22 cellular contexts compared by ENCODE assay signal in the genomic region with DNA sequence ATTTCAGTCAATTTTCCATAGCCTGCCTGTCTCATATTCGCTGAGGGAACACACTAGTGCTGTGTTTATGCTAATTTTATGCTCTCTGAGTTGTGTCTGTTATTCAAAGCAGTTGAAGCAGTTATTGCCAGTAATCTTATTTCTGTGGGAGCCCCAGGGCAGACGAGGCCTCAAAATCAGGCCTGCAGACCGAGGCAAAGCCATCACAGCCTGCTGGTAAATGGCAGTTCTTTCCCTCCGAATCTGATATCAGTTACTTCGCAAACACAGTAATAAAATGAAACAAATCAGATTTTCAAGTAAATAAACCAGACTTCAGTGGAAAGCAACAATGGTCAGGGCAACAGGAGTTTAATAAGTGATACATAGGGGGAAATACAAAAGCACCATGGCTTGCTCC.
"Had no signal": no experiment of that assay in that cellular context is flagged by ENCODE, and none has a peak within 500 bp of the region (broad histone marks: within the 10 kb centered on the region; RNA-seq: fewer than 3 reads in every experiment).

No MANE protein-coding gene starts in this region.

- H3K36me3 Mint-ChIP-seq: naive B cell; stimulated activated naive B cell treated with anti-CD40 and anti-IgM and Interleukin-4, amounts not matched to agents 10 μg/mL and 1 μg/mL and 100 μg/mL, for 72 hours had no signal

- H3K9me3 ChIP-seq: mucosa of descending colon, ovary, psoas muscle, sigmoid colon, thoracic aorta had no signal

- H3K27me3 ChIP-seq: left lung, ovary, sigmoid colon, spleen, tibial nerve, upper lobe of left lung had no signal

- H3K36me3 ChIP-seq: left lung, ovary, sigmoid colon, spleen, thoracic aorta, tibial nerve, upper lobe of left lung had no signal

- ATAC-seq: left lung; mucosa of descending colon; natural killer cell treated with Interleukin-12 subunit alpha and Interleukin-12 subunit beta and Interleukin-15 and Interleukin-18, amount 100 ng/mL, for 72 hours; psoas muscle; right cardiac atrium; stimulated activated naive B cell treated with anti-CD40 and anti-IgM and Interleukin-4, amounts not matched to agents 10 μg/mL and 1 μg/mL and 100 μg/mL, for 72 hours had no signal

- H3K4me3 Mint-ChIP-seq: mesothelial cell of epicardium; naive B cell; natural killer cell treated with Interleukin-12 subunit alpha and Interleukin-12 subunit beta and Interleukin-15 and Interleukin-18, amount 100 ng/mL, for 72 hours; neural crest cell; stimulated activated naive B cell treated with anti-CD40 and anti-IgM and Interleukin-4, amounts not matched to agents 10 μg/mL and 1 μg/mL and 100 μg/mL, for 72 hours; stimulated activated naive CD8-positive, alpha-beta T cell treated with anti-CD3 and anti-CD28 coated beads, Interleukin-15, Interleukin-2, amounts not matched to agents 100 ng/mL and 50 ng/mL, for 24 hours had no signal

- H3K4me3 ChIP-seq: dorsolateral prefrontal cortex, left lung, mucosa of descending colon, ovary, psoas muscle, sigmoid colon, spleen, thoracic aorta, tibial nerve, upper lobe of left lung had no signal

- H3K27ac ChIP-seq: dorsolateral prefrontal cortex, left lung, ovary, psoas muscle, sigmoid colon, spleen, thoracic aorta, tibial nerve, upper lobe of left lung had no signal

- H3K27me3 Mint-ChIP-seq: naive B cell; natural killer cell treated with Interleukin-12 subunit alpha and Interleukin-12 subunit beta and Interleukin-15 and Interleukin-18, amount 100 ng/mL, for 72 hours; stimulated activated naive B cell treated with anti-CD40 and anti-IgM and Interleukin-4, amounts not matched to agents 10 μg/mL and 1 μg/mL and 100 μg/mL, for 72 hours; stimulated activated naive CD8-positive, alpha-beta T cell treated with anti-CD3 and anti-CD28 coated beads, Interleukin-15, Interleukin-2, amounts not matched to agents 100 ng/mL and 50 ng/mL, for 24 hours had no signal

- H3K4me1 Mint-ChIP-seq: naive B cell; stimulated activated naive B cell treated with anti-CD40 and anti-IgM and Interleukin-4, amounts not matched to agents 10 μg/mL and 1 μg/mL and 100 μg/mL, for 72 hours had no signal

- H3K4me1 ChIP-seq: left lung, psoas muscle, sigmoid colon, spleen, tibial nerve, upper lobe of left lung had no signal

- H3K27ac Mint-ChIP-seq: mesothelial cell of epicardium; naive B cell; natural killer cell treated with Interleukin-12 subunit alpha and Interleukin-12 subunit beta and Interleukin-15 and Interleukin-18, amount 100 ng/mL, for 72 hours; stimulated activated naive B cell treated with anti-CD40 and anti-IgM and Interleukin-4, amounts not matched to agents 10 μg/mL and 1 μg/mL and 100 μg/mL, for 72 hours; stimulated activated naive CD8-positive, alpha-beta T cell treated with anti-CD3 and anti-CD28 coated beads, Interleukin-15, Interleukin-2, amounts not matched to agents 100 ng/mL and 50 ng/mL, for 24 hours had no signal

- DNase-seq: dorsolateral prefrontal cortex; effector CD4-positive, alpha-beta T cell; kidney; left lung; mesenchymal stem cell; mucosa of descending colon; naive B cell; nucleus accumbens; ovary; posterior cingulate gyrus; psoas muscle; right cardiac atrium; sigmoid colon; spleen; stimulated activated naive B cell treated with anti-CD40 and anti-IgM and Interleukin-4, amounts not matched to agents 10 μg/mL and 1 μg/mL and 100 μg/mL, for 72 hours; upper lobe of left lung had no signal
